1 cellular context compared by ENCODE assay signal in the genomic region with DNA sequence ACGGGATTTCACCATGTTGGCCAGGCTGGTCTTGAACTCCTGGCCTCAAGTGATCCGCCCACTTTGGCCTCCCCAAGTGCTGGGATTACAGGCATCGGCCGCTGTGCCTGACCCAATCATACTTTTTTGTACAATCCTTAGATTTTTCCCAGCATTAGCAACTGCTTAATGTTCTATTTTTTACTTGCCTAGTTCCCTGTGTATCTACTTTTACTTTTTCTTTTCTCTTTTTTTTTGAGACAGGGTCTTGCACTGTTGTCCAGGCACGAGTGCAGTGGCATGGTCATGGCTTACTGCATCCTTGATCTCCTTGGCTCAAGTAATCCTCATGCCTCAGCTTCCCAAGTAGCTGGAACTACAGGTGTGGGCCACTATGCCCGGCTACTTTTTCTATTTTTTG.
TF ChIP-seq lines count a peak whose summit lies in the region.

No MANE protein-coding gene starts in this region.

TF ChIP-seq in HEK293, 187 proteins besides CTCF, POLR2A, EP300 and RAD21 (continued from another document):
- no peak for TF ChIP-seq MEIS1 (CRISPR knock-in tag; IDR thresholded peaks at IDR 0.05; ENCODE audit: borderline replicate concordance)
- no peak for TF ChIP-seq ZEB2 (tag by site-specific recombination; IDR thresholded peaks at IDR 0.05)
- TF ChIP-seq, protein P1, sequence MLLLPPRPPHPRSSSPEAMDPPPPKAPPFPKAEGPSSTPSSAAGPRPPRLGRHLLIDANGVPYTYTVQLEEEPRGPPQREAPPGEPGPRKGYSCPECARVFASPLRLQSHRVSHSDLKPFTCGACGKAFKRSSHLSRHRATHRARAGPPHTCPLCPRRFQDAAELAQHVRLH (tag by site-specific recombination; IDR thresholded peaks at IDR 0.05), result 0 out of 2 replicates have a peak, but pooled peaks have one; percentile 7
- peak; percentile 64 for TF ChIP-seq PRDM1 (tag by site-specific recombination; IDR thresholded peaks at IDR 0.05)
- TF ChIP-seq ZFHX2 (tag by site-specific recombination; conservative IDR thresholded peaks at IDR 0.05), result peak; percentile 31
- peak; percentile 97 for TF ChIP-seq ZNF121 (tag by site-specific recombination; IDR thresholded peaks at IDR 0.05)
